ENCODE assay signal across 30 cellular contexts in genomic region chr13:31864307-31864706, GRCh38.
"Had no signal": no experiment of that assay in that cellular context is flagged by ENCODE, and none has a peak within 500 bp of the region (broad histone marks: within the 10 kb centered on the region; RNA-seq: fewer than 3 reads in every experiment).

No MANE protein-coding gene starts in this region.

- H3K9ac ChIP-seq: neural progenitor cell, parathyroid adenoma had no signal

- H3K4me1 ChIP-seq: neural progenitor cell, parathyroid adenoma, psoas muscle, upper lobe of left lung, vagina had no signal

- H3K79me2 ChIP-seq: parathyroid adenoma had no signal

- H3K4me3 Mint-ChIP-seq: naive thymus-derived CD4-positive, alpha-beta T cell; natural killer cell; nephron; neural progenitor cell; stimulated activated memory B cell treated with anti-CD40 and anti-IgM and Interleukin-4, amounts not matched to agents 10 μg/mL and 1 μg/mL and 100 μg/mL, for 72 hours; stimulated activated naive CD8-positive, alpha-beta T cell treated with anti-CD3 and anti-CD28 coated beads, Interleukin-15, Interleukin-2, amounts not matched to agents 100 ng/mL and 50 ng/mL, for 24 hours had no signal

- H3K27me3 Mint-ChIP-seq: stimulated activated memory B cell treated with anti-CD40 and anti-IgM and Interleukin-4, amounts not matched to agents 10 μg/mL and 1 μg/mL and 100 μg/mL, for 72 hours had no signal

- DNase-seq: naive thymus-derived CD4-positive, alpha-beta T cell; natural killer cell; occipital lobe; ovary; posterior cingulate gyrus; psoas muscle; right cardiac atrium; spleen; stimulated activated CD4-positive, alpha-beta T cell treated with anti-CD3 and anti-CD28 coated beads, Interleukin-12 subunit alpha, Interleukin-12 subunit beta, amount 100 ng/mL, for 4 hours; stimulated activated CD4-positive, alpha-beta T cell treated with anti-CD3 and anti-CD28 coated beads, Interleukin-1b, Interleukin-23, amount 100 ng/mL, for 48 hours; stimulated activated CD4-positive, alpha-beta T cell treated with anti-CD3 and anti-CD28 coated beads, Interleukin-4, amount 100 ng/mL, for 1 hour; stimulated activated CD4-positive, alpha-beta T cell treated with anti-CD3 and anti-CD28 coated beads, Interleukin-4, amount 100 ng/mL, for 4 hours; stimulated activated CD8-positive, alpha-beta memory T cell treated with anti-CD3 and anti-CD28 coated beads, Interleukin-4, amount 100 ng/mL, for 48 hours; stimulated activated naive CD4-positive, alpha-beta T cell treated with Interleukin-2 at 50 U/mL for 16 hours; stomach; thyroid gland; trophoblast cell; upper lobe of left lung had no signal

- H3K36me3 Mint-ChIP-seq: naive thymus-derived CD4-positive, alpha-beta T cell; natural killer cell; neural progenitor cell; stimulated activated memory B cell treated with anti-CD40 and anti-IgM and Interleukin-4, amounts not matched to agents 10 μg/mL and 1 μg/mL and 100 μg/mL, for 72 hours had no signal

- FAIRE-seq: urothelium cell line had no signal

- H3K27me3 ChIP-seq: neural progenitor cell, ovary, spleen, stomach, thyroid gland, tibial nerve, upper lobe of left lung, vagina had no signal

- H3K9me3 Mint-ChIP-seq: natural killer cell; nephron; neural progenitor cell; stimulated activated memory B cell treated with anti-CD40 and anti-IgM and Interleukin-4, amounts not matched to agents 10 μg/mL and 1 μg/mL and 100 μg/mL, for 72 hours; stimulated activated naive CD8-positive, alpha-beta T cell treated with anti-CD3 and anti-CD28 coated beads, Interleukin-15, Interleukin-2, amounts not matched to agents 100 ng/mL and 50 ng/mL, for 24 hours had no signal

- H3K4me2 ChIP-seq: neural progenitor cell, smooth muscle cell had no signal

- H3K9me3 ChIP-seq: ovary, psoas muscle, spleen, stomach, thoracic aorta, thyroid gland, tibial nerve, upper lobe of left lung, vagina had no signal

- H3K27ac ChIP-seq: neural progenitor cell, ovary, parathyroid adenoma, psoas muscle, skin epidermis, spleen, stomach, thoracic aorta, thyroid gland, tibial nerve, upper lobe of left lung, vagina had no signal

- H3K4me1 Mint-ChIP-seq: nephron, neural progenitor cell had no signal

- H3K27ac Mint-ChIP-seq: naive thymus-derived CD4-positive, alpha-beta T cell; nephron; neural progenitor cell; stimulated activated memory B cell treated with anti-CD40 and anti-IgM and Interleukin-4, amounts not matched to agents 10 μg/mL and 1 μg/mL and 100 μg/mL, for 72 hours; stimulated activated naive CD8-positive, alpha-beta T cell treated with anti-CD3 and anti-CD28 coated beads, Interleukin-15, Interleukin-2, amounts not matched to agents 100 ng/mL and 50 ng/mL, for 24 hours had no signal

- H3K4me3 ChIP-seq: neural progenitor cell, ovary, psoas muscle, skin epidermis, smooth muscle cell, spleen, stomach, thoracic aorta, thyroid gland, tibial nerve, upper lobe of left lung, vagina had no signal

- H3K36me3 ChIP-seq: neural progenitor cell, ovary, spleen, stomach, thoracic aorta, thyroid gland, tibial nerve, upper lobe of left lung, vagina had no signal

- H2AFZ ChIP-seq: parathyroid adenoma had no signal

- ATAC-seq: naive thymus-derived CD4-positive, alpha-beta T cell; natural killer cell; psoas muscle; right cardiac atrium; sciatic nerve; stimulated activated memory B cell treated with anti-CD40 and anti-IgM and Interleukin-4, amounts not matched to agents 10 μg/mL and 1 μg/mL and 100 μg/mL, for 72 hours had no signal
